ENCODE assay signal across 10 cellular contexts in genomic region chr1:116786049-116786448, GRCh38. TPM values are rescaled to one million over a fixed set of nuclear protein-coding genes. Genes with fewer than 3 reads are reported as not detected.
"Had no signal": no experiment of that assay in that cellular context is flagged by ENCODE, and none has a peak within 500 bp of the region (broad histone marks: within the 10 kb centered on the region; RNA-seq: fewer than 3 reads in every experiment).

No MANE protein-coding gene starts in this region.

- ATAC-seq: HCT116 had no signal

- H3K4me1 ChIP-seq: HAP-1 had no signal

- H3K9me3 Mint-ChIP-seq: HFFc6 had no signal

- H3K36me3 ChIP-seq: HAP-1 had no signal

- H3K9ac ChIP-seq: GM23248 had no signal

- H3K27ac Mint-ChIP-seq: HFFc6 had no signal

- H3K27ac ChIP-seq: GM23248 had no signal

- H3K9me3 ChIP-seq: HAP-1 had no signal

- DNase-seq: GM23248, GOT3, H7, HFFc6, IMR-90, KBM-7 had no signal

- H2AFZ ChIP-seq: GM23248 had no signal

- H3K4me3 Mint-ChIP-seq: HFFc6 had no signal

- H3K4me3 ChIP-seq: GM23248, HAP-1 had no signal

RNA-seq across cellular contexts. Expression of gene CD2, which starts 31.8 kb away (rescaled TPM):
- total RNA-seq: GM23248, H4, H7, HFFc6, HT-29, IMR-90 had no signal
- polyA plus RNA-seq: GM23248, IMR-90 had no signal
